ENCODE assay signal across 1 cellular context in genomic region chr3:52110502-52110901, GRCh38.
TF ChIP-seq lines count a peak whose summit lies in the region.

No MANE protein-coding gene starts in this region.

TF ChIP-seq in IMR-90, 13 proteins besides CTCF, POLR2A, EP300 and RAD21 (continued from another document):
- TF ChIP-seq ELK1 (IDR thresholded peaks at IDR 0.05; ENCODE audit: borderline replicate concordance, low read depth, low read length) (no peak), MAFK (IDR thresholded peaks at IDR 0.05; ENCODE audit: low read depth, low read length) (no peak), USF2 (IDR thresholded peaks at IDR 0.05; ENCODE audit: low read depth, low read length) (no peak)
